ENCODE assay signal across 8 cellular contexts in the genomic region with DNA sequence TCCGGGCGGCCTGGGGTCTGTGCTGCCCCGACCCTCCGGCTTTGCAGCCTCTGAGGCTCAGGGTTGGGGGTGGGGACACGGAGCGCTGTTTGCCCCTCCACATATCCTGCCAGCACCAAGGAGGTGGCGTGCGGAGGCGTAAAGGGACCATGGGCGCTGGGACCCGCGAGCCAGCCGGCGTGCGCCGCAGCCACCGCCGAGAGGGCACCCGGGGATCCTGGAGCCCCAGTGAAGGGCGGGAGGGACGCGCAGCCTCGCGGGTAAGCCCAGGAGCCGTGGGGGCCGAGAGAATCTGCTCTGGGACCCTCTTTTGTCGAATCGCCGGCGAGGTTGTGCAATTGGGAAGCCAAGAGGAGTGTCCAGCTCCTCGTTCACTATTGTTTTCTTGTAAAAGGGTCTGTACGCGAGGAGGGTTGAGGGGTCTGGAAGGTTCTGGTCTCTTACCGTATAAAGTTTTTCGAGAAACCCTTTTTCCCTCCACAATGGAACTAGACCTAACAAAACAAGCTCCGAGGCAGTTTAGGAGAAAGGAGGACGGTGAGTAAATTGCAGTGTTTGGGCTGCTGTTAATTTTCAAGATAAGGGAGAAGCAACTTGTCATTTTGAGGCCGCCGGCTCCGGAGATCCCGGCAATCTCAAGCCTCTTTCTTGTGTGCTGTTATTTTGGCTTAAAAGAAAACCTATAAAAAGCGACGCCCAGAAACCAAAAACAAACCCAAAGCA. TPM values are rescaled to one million over a fixed set of nuclear protein-coding genes. Genes with fewer than 3 reads are reported as not detected.
DNase-seq lines count a peak whose midpoint lies in the region; ATAC-seq and TF ChIP-seq lines count a peak whose summit lies in the region.

No MANE protein-coding gene starts in this region.

- no peaks in the 10 kb centered on the region for H3K27me3 ChIP-seq in thoracic aorta (replicated peaks; ENCODE audit: insufficient read depth)

- H3K4me1 Mint-ChIP-seq in activated T-cell treated with anti-CD3 and anti-CD28 coated beads, Interleukin-2, amount 50 U/mL, for 4 hours (ENCODE audit: low read depth): peaks cover 17% of the 10 kb centered on the region
- peaks cover 27% of the 10 kb centered on the region for H3K4me1 Mint-ChIP-seq in endothelial cell (ENCODE audit: unreplicated experiment)
- H3K4me1 Mint-ChIP-seq in memory B cell: peaks cover 10% of the 10 kb centered on the region

- H3K36me3 Mint-ChIP-seq in activated T-cell treated with anti-CD3 and anti-CD28 coated beads, Interleukin-2, amount 50 U/mL, for 4 hours (ENCODE audit: insufficient read depth): no peaks in the 10 kb centered on the region
- no peaks in the 10 kb centered on the region for H3K36me3 Mint-ChIP-seq in endothelial cell (ENCODE audit: low read depth, unreplicated experiment)
- H3K36me3 Mint-ChIP-seq in memory B cell: no peaks in the 10 kb centered on the region

- peak; percentile 37 to 39 for ATAC-seq in activated T-cell treated with anti-CD3 and anti-CD28 coated beads, Interleukin-2, amount 50 U/mL, for 4 hours
- ATAC-seq in HG02884 (IDR thresholded peaks at IDR 0.05; ENCODE audit: unreplicated experiment): peak; percentile 16
- no peak for ATAC-seq in memory B cell (ENCODE audit: low read depth)
- ATAC-seq in thoracic aorta (ENCODE audit: insufficient number of reproducible peaks, low FRiP score, low read depth): no peak

- no peak for DNase-seq in activated T-cell treated with anti-CD3 and anti-CD28 coated beads, Interleukin-2, amount 50 U/mL, for 4 hours
- DNase-seq in activated T-cell treated with anti-CD3 and anti-CD28 coated beads for 4 hours (no peak), SK-N-MC (ENCODE audit: low read depth, low spot score) (no peak), endothelial cell (ENCODE audit: low spot score) (peak; percentile 42), memory B cell (ENCODE audit: low spot score in 2 of 2) (no peak), thoracic aorta (ENCODE audit: low spot score) (no peak), RKO (ENCODE audit: low spot score) (no peak)

- no peak overlapping the region for H3K27ac ChIP-seq in SK-N-MC
- H3K27ac ChIP-seq in thoracic aorta: peak overlapping the region; percentile 72 to 91

- H3K9me3 Mint-ChIP-seq in activated T-cell treated with anti-CD3 and anti-CD28 coated beads, Interleukin-2, amount 50 U/mL, for 4 hours: no peaks in the 10 kb centered on the region
- no peaks in the 10 kb centered on the region for H3K9me3 Mint-ChIP-seq in endothelial cell (ENCODE audit: unreplicated experiment)
- H3K9me3 Mint-ChIP-seq in memory B cell: no peaks in the 10 kb centered on the region

- peaks cover 69% of the 10 kb centered on the region for H3K27me3 Mint-ChIP-seq in activated T-cell treated with anti-CD3 and anti-CD28 coated beads, Interleukin-2, amount 50 U/mL, for 4 hours (ENCODE audit: low read depth)
- peaks cover 8% of the 10 kb centered on the region for H3K27me3 Mint-ChIP-seq in endothelial cell (ENCODE audit: unreplicated experiment)
- peaks cover 28% of the 10 kb centered on the region for H3K27me3 Mint-ChIP-seq in memory B cell

- H3K27ac Mint-ChIP-seq in endothelial cell (ENCODE audit: unreplicated experiment): peak overlapping the region; percentile 18
- H3K27ac Mint-ChIP-seq in memory B cell: no peak overlapping the region

- no peak for TF ChIP-seq CTCF in endothelial cell (IDR thresholded peaks at IDR 0.05; ENCODE audit: unreplicated experiment)
- TF ChIP-seq CTCF in thoracic aorta (IDR thresholded peaks at IDR 0.05): no peak

- H3K9me3 ChIP-seq in SK-N-MC (ENCODE audit: low read depth, low read length) (no peaks in the 10 kb centered on the region), thoracic aorta (no peaks in the 10 kb centered on the region)

- peak overlapping the region; percentile 60 for H3K4me3 Mint-ChIP-seq in activated T-cell treated with anti-CD3 and anti-CD28 coated beads, Interleukin-2, amount 50 U/mL, for 4 hours
- H3K4me3 Mint-ChIP-seq in endothelial cell (ENCODE audit: unreplicated experiment) (peak overlapping the region; percentile 97), memory B cell (peak overlapping the region; percentile 54)

- peak overlapping the region; percentile 89 for H3K4me3 ChIP-seq in SK-N-MC
- H3K4me3 ChIP-seq in thoracic aorta: peak overlapping the region; percentile 98

- H3K36me3 ChIP-seq in SK-N-MC (ENCODE audit: insufficient read depth, low read length) (no peaks in the 10 kb centered on the region), thoracic aorta (no peaks in the 10 kb centered on the region)

- H3K4me1 ChIP-seq in thoracic aorta (ENCODE audit: control insufficient read depth in 1 of 2, low read depth in 2 of 2): peaks cover 13 to 19% of the 10 kb centered on the region in 2 donors

- peak overlapping the region; percentile 64 for H3K9ac ChIP-seq in SK-N-MC (ENCODE audit: insufficient read length)

RNA-seq across cellular contexts. Expression of gene ST3GAL6, which starts 29.9 kb away (rescaled TPM):
- under 1 TPM in 1 of 3 donors, not detected in 2; 0.24 TPM for total RNA-seq in activated T-cell treated with anti-CD3 and anti-CD28 coated beads, Interleukin-2, amount 50 U/mL, for 4 hours
- total RNA-seq in endothelial cell (ENCODE audit: unreplicated experiment) (6.5 TPM), thoracic aorta (10 to 100 TPM; 12.0 to 16.9 TPM)

Comparison
In these comparisons a context has a peak if more than half of its experiments do, and no peak if none do; other contexts are left out.
1. ATAC-seq: peak in activated T-cell treated with anti-CD3 and anti-CD28 coated beads, Interleukin-2, amount 50 U/mL, for 4 hours (2 of 2) and HG02884 (single experiment); none in memory B cell (single experiment) and thoracic aorta (single experiment).
2. Peak in every context shown above with its lines, with median percentiles within 50 percentile points of each other: H3K4me3 Mint-ChIP-seq.